Comparison of ENCODE assay signal across 13 cellular contexts in genomic region chr10:49508249-49508648, GRCh38. TPM values are rescaled to one million over a fixed set of nuclear protein-coding genes. Genes with fewer than 3 reads are reported as not detected.
A peak's percentile ranks its signal among the peaks of the same experiment; 100 is the strongest.
DNase-seq lines count a peak whose midpoint lies in the region; ATAC-seq and TF ChIP-seq lines count a peak whose summit lies in the region.
"Had no signal": no experiment of that assay in that cellular context is flagged by ENCODE, and none has a peak within 500 bp of the region (broad histone marks: within the 10 kb centered on the region; RNA-seq: fewer than 3 reads in every experiment).

No MANE protein-coding gene starts in this region.

- peaks cover 31% of the 10 kb centered on the region for H3K4me1 Mint-ChIP-seq in activated T-cell treated with anti-CD3 and anti-CD28 coated beads, Interleukin-2, amount 50 U/mL, for 24 hours (ENCODE audit: low read depth)
- H3K4me1 Mint-ChIP-seq in activated T-helper 1 cell treated with anti-CD3 and anti-CD28 coated beads, Interleukin-12 subunit alpha, Interleukin-12 subunit beta, Interleukin-2, Interleukin-4 antibody, amounts not matched to agents 30 ng/mL and 10 ng/mL and 1 ng/mL, durations not matched to agents 14 hours and 24 hours and 36 hours (ENCODE audit: low read depth): peaks cover 18% of the 10 kb centered on the region
- H3K4me1 Mint-ChIP-seq in osteocyte (ENCODE audit: unreplicated experiment): peaks cover 40% of the 10 kb centered on the region

- H3K4me3 Mint-ChIP-seq in activated T-cell treated with anti-CD3 and anti-CD28 coated beads, Interleukin-2, amount 50 U/mL, for 24 hours: no peak overlapping the region
- H3K4me3 Mint-ChIP-seq in activated T-helper 1 cell treated with anti-CD3 and anti-CD28 coated beads, Interleukin-12 subunit alpha, Interleukin-12 subunit beta, Interleukin-2, Interleukin-4 antibody, amounts not matched to agents 30 ng/mL and 10 ng/mL and 1 ng/mL, durations not matched to agents 14 hours and 24 hours and 36 hours: no peak overlapping the region
- no peak overlapping the region for H3K4me3 Mint-ChIP-seq in osteocyte (ENCODE audit: unreplicated experiment)
- H3K4me3 Mint-ChIP-seq: brain, endodermal cell had no signal

- H3K36me3 Mint-ChIP-seq in activated T-cell treated with anti-CD3 and anti-CD28 coated beads, Interleukin-2, amount 50 U/mL, for 24 hours (ENCODE audit: low read depth): peaks cover 22% of the 10 kb centered on the region
- peaks cover 6% of the 10 kb centered on the region for H3K36me3 Mint-ChIP-seq in activated T-helper 1 cell treated with anti-CD3 and anti-CD28 coated beads, Interleukin-12 subunit alpha, Interleukin-12 subunit beta, Interleukin-2, Interleukin-4 antibody, amounts not matched to agents 30 ng/mL and 10 ng/mL and 1 ng/mL, durations not matched to agents 14 hours and 24 hours and 36 hours (ENCODE audit: low read depth)
- H3K36me3 Mint-ChIP-seq in osteocyte (ENCODE audit: unreplicated experiment): peaks cover 32% of the 10 kb centered on the region
- H3K36me3 Mint-ChIP-seq: brain had no signal

- no peaks in the 10 kb centered on the region for H3K9me3 Mint-ChIP-seq in activated T-cell treated with anti-CD3 and anti-CD28 coated beads, Interleukin-2, amount 50 U/mL, for 24 hours
- no peaks in the 10 kb centered on the region for H3K9me3 Mint-ChIP-seq in activated T-helper 1 cell treated with anti-CD3 and anti-CD28 coated beads, Interleukin-12 subunit alpha, Interleukin-12 subunit beta, Interleukin-2, Interleukin-4 antibody, amounts not matched to agents 30 ng/mL and 10 ng/mL and 1 ng/mL, durations not matched to agents 14 hours and 24 hours and 36 hours
- H3K9me3 Mint-ChIP-seq in osteocyte (ENCODE audit: unreplicated experiment): no peaks in the 10 kb centered on the region
- H3K9me3 Mint-ChIP-seq: brain, endodermal cell had no signal

- H3K27ac Mint-ChIP-seq in activated T-cell treated with anti-CD3 and anti-CD28 coated beads, Interleukin-2, amount 50 U/mL, for 24 hours: peak overlapping the region; percentile 51
- no peak overlapping the region for H3K27ac Mint-ChIP-seq in activated T-helper 1 cell treated with anti-CD3 and anti-CD28 coated beads, Interleukin-12 subunit alpha, Interleukin-12 subunit beta, Interleukin-2, Interleukin-4 antibody, amounts not matched to agents 30 ng/mL and 10 ng/mL and 1 ng/mL, durations not matched to agents 14 hours and 24 hours and 36 hours
- peak overlapping the region; percentile 56 for H3K27ac Mint-ChIP-seq in osteocyte (ENCODE audit: unreplicated experiment)
- H3K27ac Mint-ChIP-seq: endodermal cell had no signal

- ATAC-seq in HG02870 (IDR thresholded peaks at IDR 0.05; ENCODE audit: unreplicated experiment) (peak; percentile 55), HG02759 (IDR thresholded peaks at IDR 0.05; ENCODE audit: unreplicated experiment) (no peak)
- ATAC-seq: psoas muscle had no signal

- peaks cover 17% of the 10 kb centered on the region for H3K27me3 Mint-ChIP-seq in activated T-cell treated with anti-CD3 and anti-CD28 coated beads, Interleukin-2, amount 50 U/mL, for 24 hours
- H3K27me3 Mint-ChIP-seq in activated T-helper 1 cell treated with anti-CD3 and anti-CD28 coated beads, Interleukin-12 subunit alpha, Interleukin-12 subunit beta, Interleukin-2, Interleukin-4 antibody, amounts not matched to agents 30 ng/mL and 10 ng/mL and 1 ng/mL, durations not matched to agents 14 hours and 24 hours and 36 hours (ENCODE audit: insufficient read depth): peaks cover 13% of the 10 kb centered on the region
- H3K27me3 Mint-ChIP-seq in osteocyte (ENCODE audit: unreplicated experiment): no peaks in the 10 kb centered on the region
- H3K27me3 Mint-ChIP-seq: brain had no signal

- no peak for DNase-seq in activated T-cell treated with anti-CD3 and anti-CD28 coated beads, Interleukin-2, amount 50 U/mL, for 24 hours
- DNase-seq in activated T-cell treated with anti-CD3 and anti-CD28 coated beads, Interleukin-2, amount 50 U/mL, for 48 hours: no peak
- DNase-seq in activated T-helper 1 cell treated with anti-CD3 and anti-CD28 coated beads, Interleukin-12 subunit alpha, Interleukin-12 subunit beta, Interleukin-2, Interleukin-4 antibody, amounts not matched to agents 30 ng/mL and 10 ng/mL and 1 ng/mL, durations not matched to agents 14 hours and 24 hours and 36 hours (ENCODE audit: low spot score): peak; percentile 34
- DNase-seq in osteocyte (ENCODE audit: extremely low spot score, unreplicated experiment) (no peak), NCI-H187 treated with DMSO at 0.1 percent for 48 hours (lab: John Stamatoyannopoulos, UW) (no peak), inferior parietal cortex (ENCODE audit: extremely low spot score) (no peak)
- DNase-seq: endodermal cell; psoas muscle; stimulated activated CD4-positive, alpha-beta T cell treated with anti-CD3 and anti-CD28 coated beads, Interleukin-2, amount 100 ng/mL, for 24 hours; uterus had no signal

- no peak for TF ChIP-seq CTCF in osteocyte (IDR thresholded peaks at IDR 0.05)

- intact Hi-C loops in activated T-helper 1 cell treated with anti-CD3 and anti-CD28 coated beads, Interleukin-12 subunit alpha, Interleukin-12 subunit beta, Interleukin-2, Interleukin-4 antibody, amounts not matched to agents 30 ng/mL and 10 ng/mL and 1 ng/mL, durations not matched to agents 14 hours and 24 hours and 36 hours (cut with micrococcal nuclease): no loop called here

RNA-seq across cellular contexts. Expression of gene ERCC6, which starts 30.7 kb away (rescaled TPM):
- total RNA-seq in activated T-helper 1 cell treated with anti-CD3 and anti-CD28 coated beads, Interleukin-12 subunit alpha, Interleukin-12 subunit beta, Interleukin-2, Interleukin-4 antibody, amounts not matched to agents 30 ng/mL and 10 ng/mL and 1 ng/mL, durations not matched to agents 14 hours and 24 hours and 36 hours: 11.2 and 11.7 TPM in 2 replicates
- 184 and 187 TPM in 2 replicates for total RNA-seq in osteocyte

Comparison
In these comparisons a context has a peak if more than half of its experiments do, and no peak if none do; other contexts are left out.
1. RNA of gene ERCC6, which starts 30.7 kb away (total RNA-seq): 184 to 187 TPM in osteocyte; 11.2 to 11.7 TPM in activated T-helper 1 cell treated with anti-CD3 and anti-CD28 coated beads, Interleukin-12 subunit alpha, Interleukin-12 subunit beta, Interleukin-2, Interleukin-4 antibody, amounts not matched to agents 30 ng/mL and 10 ng/mL and 1 ng/mL, durations not matched to agents 14 hours and 24 hours and 36 hours; every median in the first group is over 10 times any median in the second.